1 cellular context compared by ENCODE assay signal in genomic region chr11:75762885-75763284, GRCh38.
TF ChIP-seq lines count a peak whose summit lies in the region.

No MANE protein-coding gene starts in this region.

TF ChIP-seq in GM23338, 12 proteins besides CTCF, POLR2A, EP300 and RAD21 (continued from another document):
- TF ChIP-seq ETS1 (IDR thresholded peaks at IDR 0.05) (no peak), CREB1 (CRISPR knock-in tag; IDR thresholded peaks at IDR 0.05; ENCODE audit: low read depth) (no peak), ZNF114 (CRISPR knock-in tag; IDR thresholded peaks at IDR 0.05) (no peak), STAT1 (IDR thresholded peaks at IDR 0.05; ENCODE audit: unreplicated experiment) (no peak), EZH2phosphoT487 (IDR thresholded peaks at IDR 0.05; ENCODE audit: unreplicated experiment) (no peak), EZH2 (IDR thresholded peaks at IDR 0.05; ENCODE audit: low read depth, unreplicated experiment) (no peak), JUNB (IDR thresholded peaks at IDR 0.05; ENCODE audit: unreplicated experiment) (no peak), NANOG (IDR thresholded peaks at IDR 0.05; ENCODE audit: borderline replicate concordance) (no peak), REST (IDR thresholded peaks at IDR 0.05; ENCODE audit: unreplicated experiment) (no peak), POLR2AphosphoS5 (IDR thresholded peaks at IDR 0.05; ENCODE audit: low read depth) (no peak), ZNF462 (CRISPR knock-in tag; IDR thresholded peaks at IDR 0.05) (no peak)
